ENCODE assay signal across 8 cellular contexts in genomic region chr11:65872555-65873279, GRCh38. TPM values are rescaled to one million over a fixed set of nuclear protein-coding genes. Genes with fewer than 3 reads are reported as not detected.
DNase-seq lines count a peak whose midpoint lies in the region; ATAC-seq and TF ChIP-seq lines count a peak whose summit lies in the region.

EFEMP2 (minus strand) TSS chr11:65872800; CDS start chr11:65872354, 446 bp downstream.

- H3K36me3 ChIP-seq in SK-N-SH (replicated peaks in 1 of 2; ENCODE audit: control insufficient read depth in 1 of 2, insufficient read depth in 2 of 2, low read length in 1 of 2): peaks cover 24 to 32% of the 10 kb centered on the region in 2 experiments

- H3K27ac ChIP-seq in SK-N-SH (ENCODE audit: low read depth in 2 of 2, low read length in 1 of 2): peak within 1 kb of the TSS; percentile 77 to 93

- H2AFZ ChIP-seq in SK-N-SH (ENCODE audit: low read depth): peak within 1 kb of the TSS; percentile 77; the same call in 1 of the 2 replicates

- ATAC-seq in GM18858 (IDR thresholded peaks at IDR 0.05; ENCODE audit: unreplicated experiment): no peak
- no peak for ATAC-seq in HG03439 (IDR thresholded peaks at IDR 0.05; ENCODE audit: unreplicated experiment)

- H3K9me2 ChIP-seq in SK-N-SH: no peaks in the 10 kb centered on the region

- peak within 1 kb of the TSS; percentile 97 for H3K4me2 ChIP-seq in SK-N-SH

- H3K27me3 ChIP-seq in SK-N-SH (ENCODE audit: insufficient read depth): no peaks in the 10 kb centered on the region

- no peak for TF ChIP-seq RAD21 in SK-N-SH (IDR thresholded peaks at IDR 0.05; ENCODE audit: low read length)

- CTCF ChIA-PET in SK-N-SH (lab: Yijun Ruan, JAX): interaction anchor here (1.2 to 18.4 kb wide), 6 partner anchors 12 to 161 kb away, joined by 3 to 374 read pairs (median 7); partner anchors contain the start of genes CCDC85B, CTSW, FIBP and KAT5

- H3K4me3 ChIP-seq in SK-N-SH (ENCODE audit: low read depth in 2 of 2, low read length in 1 of 2) (peak within 1 kb of the TSS; percentile 54 to 73), fibroblast of mammary gland (ENCODE audit: control insufficient read depth, low read depth, low read length) (peak within 1 kb of the TSS; percentile 69)

- no peak for TF ChIP-seq EP300 in SK-N-SH (IDR thresholded peaks at IDR 0.05; ENCODE audit: borderline replicate concordance in 1 of 2, low read depth in 1 of 2, low read length in 1 of 2)

- peaks cover 30% of the 10 kb centered on the region for H3F3A ChIP-seq in SK-N-SH (replicated peaks; ENCODE audit: insufficient read depth)

- H3K4me1 ChIP-seq in SK-N-SH (ENCODE audit: control insufficient read depth in 1 of 2, insufficient read depth in 2 of 2, low read depth in 1 of 2, low read length in 1 of 2): peaks cover 19 to 27% of the 10 kb centered on the region in 2 experiments; a peak in 3 of 4 replicates

- DNase-seq in EL (peak; percentile 65), SK-N-SH (peak; percentile 79), fibroblast of mammary gland (ENCODE audit: low read depth) (no peak), neural crest cell (ENCODE audit: low read depth, low spot score) (no peak), NCI-H1417 (lab: John Stamatoyannopoulos, UW) (no peak), NCI-H187 treated with DMSO at 0.1 percent for 48 hours (lab: John Stamatoyannopoulos, UW) (no peak)

- H3K9ac ChIP-seq in SK-N-SH: peak within 1 kb of the TSS; percentile 70

- peaks cover 4% of the 10 kb centered on the region for H3K27me3 Mint-ChIP-seq in neural crest cell (ENCODE audit: low read depth)

- peak within 1 kb of the TSS; percentile 81 for H3K27ac Mint-ChIP-seq in neural crest cell (ENCODE audit: unreplicated experiment)

- WGBS in SK-N-SH (ENCODE audit: low lambda C conversion rate): 11% methylated on average over 6 of the region's 74 CpGs

- peaks cover 29% of the 10 kb centered on the region for H3K79me2 ChIP-seq in SK-N-SH (ENCODE audit: insufficient read depth)

- POLR2A ChIA-PET in SK-N-SH (lab: Yijun Ruan, JAX): interaction anchor here (2.2 to 4.8 kb wide), 3 partner anchors 10 to 18 kb away, joined by 11 to 59 read pairs (median 11); partner anchors contain the start of genes CCDC85B, CFL1 and MUS81

- H4K20me1 ChIP-seq in SK-N-SH (ENCODE audit: insufficient read depth): no peaks in the 10 kb centered on the region

- H3K36me3 Mint-ChIP-seq in neural crest cell (ENCODE audit: low read depth): no peaks in the 10 kb centered on the region

- no peaks in the 10 kb centered on the region for H3K9me3 Mint-ChIP-seq in neural crest cell

- H3K4me1 Mint-ChIP-seq in neural crest cell: peaks cover 31% of the 10 kb centered on the region

- no peaks in the 10 kb centered on the region for H3K9me3 ChIP-seq in SK-N-SH

- TF ChIP-seq CTCF in SK-N-SH (IDR thresholded peaks at IDR 0.05) (no peak), fibroblast of mammary gland (conservative IDR thresholded peaks at IDR 0.05; ENCODE audit: control insufficient read depth, insufficient read depth, low read depth, low read length) (no peak), neural crest cell (conservative IDR thresholded peaks at IDR 0.05) (no peak)

- peak within 1 kb of the TSS; percentile 92 for H3K4me3 Mint-ChIP-seq in neural crest cell

TF ChIP-seq in SK-N-SH, 30 proteins besides CTCF, POLR2A, EP300 and RAD21:
- TF ChIP-seq TAF1 (IDR thresholded peaks at IDR 0.05; ENCODE audit: borderline replicate concordance, low read depth, low read length): peak; percentile 20; the same call in 1 of the 2 replicates
- TF ChIP-seq POLR2AphosphoS5 (IDR thresholded peaks at IDR 0.05; ENCODE audit: low read depth, low read length): no peak

RNA-seq across cellular contexts. Expression of gene EFEMP2, which starts in this region (rescaled TPM):
- 194 and 203 TPM in 2 replicates for polyA plus RNA-seq in SK-N-SH (2012; rRNA removed)
- 81.0 and 118 TPM in 2 replicates for polyA plus RNA-seq in SK-N-SH (2012; cell fraction: cytosol; rRNA removed)
- polyA plus RNA-seq in SK-N-SH (2012; cell fraction: nucleus; rRNA removed): 444 and 585 TPM in 2 replicates
- total RNA-seq in neural crest cell: 36.0 and 38.0 TPM in 2 replicates

Comparison
In these comparisons a context has a peak if more than half of its experiments do, and no peak if none do; other contexts are left out.
1. DNase-seq: peak in EL (single experiment) and SK-N-SH (single experiment); none in fibroblast of mammary gland (single experiment), neural crest cell (single experiment), NCI-H1417 (0 of 3) and NCI-H187 treated with DMSO at 0.1 percent for 48 hours (single experiment).